ENCODE assay signal across 1 cellular context in the genomic region with DNA sequence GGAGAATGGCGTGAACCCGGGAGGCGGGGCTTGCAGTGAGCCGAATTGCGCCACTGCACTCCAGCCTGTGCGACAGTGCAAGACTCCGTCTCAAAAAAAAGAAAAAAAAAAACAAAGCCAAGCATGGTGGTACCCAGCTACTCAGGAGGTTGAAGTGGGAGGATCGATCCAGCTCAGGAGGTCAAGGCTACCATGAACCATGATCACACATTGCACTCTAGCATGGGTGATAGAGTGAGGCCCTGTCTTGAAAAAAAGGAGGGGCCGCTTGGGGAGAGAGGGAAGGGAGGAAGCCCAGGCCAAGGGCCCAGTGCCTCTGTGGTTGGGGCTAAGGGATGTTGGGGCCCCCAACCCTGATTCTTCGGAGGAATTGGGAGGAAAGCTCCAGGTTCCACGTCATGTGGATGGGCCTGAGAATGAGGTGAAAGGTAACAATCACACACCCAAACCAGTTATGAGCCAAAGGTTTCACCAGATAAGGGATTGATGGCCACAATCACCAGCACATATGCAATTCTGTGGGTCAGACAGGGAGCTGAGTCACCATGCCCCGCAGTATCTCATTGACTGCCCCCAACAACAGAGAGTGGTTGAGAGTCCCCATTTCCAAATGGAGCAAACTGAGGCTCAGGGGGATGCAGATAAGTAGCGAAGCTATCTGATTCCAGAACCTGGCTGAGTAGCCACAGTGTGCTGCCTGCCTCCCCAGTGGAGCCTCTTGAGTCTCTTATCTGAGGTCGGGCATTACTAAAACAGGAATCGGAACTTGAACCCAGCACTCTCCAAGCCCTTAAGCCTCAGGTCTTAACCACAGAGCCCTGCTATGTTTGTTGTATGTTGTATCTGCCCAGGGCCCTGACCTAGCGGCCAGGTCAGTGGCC.
TF ChIP-seq lines count a peak whose summit lies in the region.

No MANE protein-coding gene starts in this region.

TF ChIP-seq in HepG2, 621 proteins besides CTCF, POLR2A, EP300 and RAD21 (continued from another document and continues in another):
- TF ChIP-seq ZNF101 (CRISPR knock-in tag; IDR thresholded peaks at IDR 0.05; ENCODE audit: borderline replicate concordance, low read depth) (no peak), KDM3A (CRISPR knock-in tag; IDR thresholded peaks at IDR 0.05; ENCODE audit: low read depth) (no peak), CEBPZ (IDR thresholded peaks at IDR 0.05; ENCODE audit: low read length) (no peak), IRX3 (CRISPR knock-in tag; IDR thresholded peaks at IDR 0.05; ENCODE audit: borderline replicate concordance, low read depth) (no peak), RXRB (CRISPR knock-in tag; IDR thresholded peaks at IDR 0.05; ENCODE audit: borderline replicate concordance) (peak; percentile 77), ZNF644 (CRISPR knock-in tag; IDR thresholded peaks at IDR 0.05; ENCODE audit: low read depth) (0 out of 2 replicates have a peak, but pooled peaks have one; percentile 14), ZBTB42 (CRISPR knock-in tag; IDR thresholded peaks at IDR 0.05) (no peak), AHR (CRISPR knock-in tag; IDR thresholded peaks at IDR 0.05) (no peak), RNF219 (CRISPR knock-in tag; IDR thresholded peaks at IDR 0.05) (no peak), PRPF4 (IDR thresholded peaks at IDR 0.05; ENCODE audit: low read depth, low read length, poor library complexity, severe bottlenecking) (no peak), SATB2 (CRISPR knock-in tag; IDR thresholded peaks at IDR 0.05) (no peak), ZNF607 (CRISPR knock-in tag; IDR thresholded peaks at IDR 0.05; ENCODE audit: borderline replicate concordance) (no peak; the same call in 1 of the 2 replicates), ELF4 (CRISPR knock-in tag; IDR thresholded peaks at IDR 0.05; ENCODE audit: borderline replicate concordance) (no peak), FOXK2 (IDR thresholded peaks at IDR 0.05) (no peak), SP4 (CRISPR knock-in tag; IDR thresholded peaks at IDR 0.05) (no peak), CEBPG (CRISPR knock-in tag; IDR thresholded peaks at IDR 0.05) (peak; percentile 83), ZNF235 (CRISPR knock-in tag; IDR thresholded peaks at IDR 0.05; ENCODE audit: borderline replicate concordance) (no peak), ZNF160 (CRISPR knock-in tag; IDR thresholded peaks at IDR 0.05) (no peak), PPARG (CRISPR knock-in tag; conservative IDR thresholded peaks at IDR 0.05) (peak; percentile 89), TOE1 (CRISPR knock-in tag; IDR thresholded peaks at IDR 0.05) (no peak), ZNF616 (CRISPR knock-in tag; IDR thresholded peaks at IDR 0.05; ENCODE audit: low read depth) (no peak), ZBTB26 (CRISPR knock-in tag; IDR thresholded peaks at IDR 0.05; ENCODE audit: borderline replicate concordance) (no peak), ZBTB21 (CRISPR knock-in tag; IDR thresholded peaks at IDR 0.05) (no peak), CCAR2 (optimal IDR thresholded peaks at IDR 0.05; ENCODE audit: low read depth, low read length) (no peak), JUND (CRISPR knock-in tag; IDR thresholded peaks at IDR 0.05) (no peak), LBX2 (CRISPR knock-in tag; IDR thresholded peaks at IDR 0.05; ENCODE audit: borderline replicate concordance) (no peak), FOXP1 (IDR thresholded peaks at IDR 0.05) (no peak), FOXP1 (CRISPR knock-in tag; IDR thresholded peaks at IDR 0.05) (no peak), GABPA (IDR thresholded peaks at IDR 0.05; ENCODE audit: low read depth, low read length) (no peak), GABPA (CRISPR knock-in tag; IDR thresholded peaks at IDR 0.05; ENCODE audit: low read depth) (no peak), FOXC1 (CRISPR knock-in tag; IDR thresholded peaks at IDR 0.05; ENCODE audit: borderline replicate concordance) (no peak), PHF5A (CRISPR knock-in tag; IDR thresholded peaks at IDR 0.05; ENCODE audit: low read depth, unreplicated experiment) (no peak), RXRA (CRISPR knock-in tag; IDR thresholded peaks at IDR 0.05) (peak; percentile 59; the same call in 1 of the 2 replicates), ARNTL (CRISPR knock-in tag; IDR thresholded peaks at IDR 0.05) (no peak), ZNF382 (CRISPR knock-in tag; IDR thresholded peaks at IDR 0.05; ENCODE audit: borderline replicate concordance) (no peak), SMAD1 (CRISPR knock-in tag; IDR thresholded peaks at IDR 0.05; ENCODE audit: borderline replicate concordance, low read depth) (no peak), GTF3A (CRISPR knock-in tag; conservative IDR thresholded peaks at IDR 0.05) (no peak), ZFP36 (IDR thresholded peaks at IDR 0.05; ENCODE audit: borderline replicate concordance, low read depth, low read length, partially characterized antibody) (no peak), KDM1A (CRISPR knock-in tag; IDR thresholded peaks at IDR 0.05) (no peak), ZNF296 (CRISPR knock-in tag; conservative IDR thresholded peaks at IDR 0.05) (no peak), ZNF713 (CRISPR knock-in tag; IDR thresholded peaks at IDR 0.05) (no peak), ZNF317 (CRISPR knock-in tag; IDR thresholded peaks at IDR 0.05) (no peak), ZNF329 (CRISPR knock-in tag; IDR thresholded peaks at IDR 0.05; ENCODE audit: low read depth) (no peak), CREM (IDR thresholded peaks at IDR 0.05) (no peak; the same call in 1 of the 2 replicates), CREM (CRISPR knock-in tag; IDR thresholded peaks at IDR 0.05) (no peak), ZNF670 (CRISPR knock-in tag; IDR thresholded peaks at IDR 0.05; ENCODE audit: borderline replicate concordance) (no peak), ZNF609 (CRISPR knock-in tag; IDR thresholded peaks at IDR 0.05; ENCODE audit: borderline replicate concordance) (no peak), U2AF1 (optimal IDR thresholded peaks at IDR 0.05; ENCODE audit: low read depth, low read length) (no peak), ARID2 (CRISPR knock-in tag; IDR thresholded peaks at IDR 0.05; ENCODE audit: borderline replicate concordance) (no peak), DDIT3 (CRISPR knock-in tag; IDR thresholded peaks at IDR 0.05) (no peak), RNF2 (conservative IDR thresholded peaks at IDR 0.05; ENCODE audit: low read depth) (no peak), STAG1 (CRISPR knock-in tag; IDR thresholded peaks at IDR 0.05) (no peak), RARA (CRISPR knock-in tag; IDR thresholded peaks at IDR 0.05) (peak; percentile 77), RAD51 (IDR thresholded peaks at IDR 0.05; ENCODE audit: borderline replicate concordance) (no peak)
- TF ChIP-seq, protein P1, sequence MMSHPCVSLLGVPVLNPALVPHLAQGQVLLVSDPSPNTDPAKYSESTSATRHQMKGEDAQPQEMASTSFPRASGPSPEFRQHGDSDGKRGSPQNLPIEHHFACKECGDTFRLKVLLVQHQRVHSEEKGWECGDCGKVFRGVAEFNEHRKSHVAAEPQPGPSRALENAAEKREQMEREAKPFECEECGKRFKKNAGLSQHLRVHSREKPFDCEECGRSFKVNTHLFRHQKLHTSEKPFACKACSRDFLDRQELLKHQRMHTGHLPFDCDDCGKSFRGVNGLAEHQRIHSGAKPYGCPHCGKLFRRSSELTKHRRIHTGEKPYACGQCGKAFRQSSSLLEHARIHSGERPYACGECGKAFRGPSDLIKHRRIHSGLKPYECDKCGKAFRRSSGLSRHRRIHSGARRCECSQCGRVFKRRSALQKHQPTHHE (CRISPR knock-in tag; IDR thresholded peaks at IDR 0.05; ENCODE audit: borderline replicate concordance) = no peak
- TF ChIP-seq, protein P2, sequence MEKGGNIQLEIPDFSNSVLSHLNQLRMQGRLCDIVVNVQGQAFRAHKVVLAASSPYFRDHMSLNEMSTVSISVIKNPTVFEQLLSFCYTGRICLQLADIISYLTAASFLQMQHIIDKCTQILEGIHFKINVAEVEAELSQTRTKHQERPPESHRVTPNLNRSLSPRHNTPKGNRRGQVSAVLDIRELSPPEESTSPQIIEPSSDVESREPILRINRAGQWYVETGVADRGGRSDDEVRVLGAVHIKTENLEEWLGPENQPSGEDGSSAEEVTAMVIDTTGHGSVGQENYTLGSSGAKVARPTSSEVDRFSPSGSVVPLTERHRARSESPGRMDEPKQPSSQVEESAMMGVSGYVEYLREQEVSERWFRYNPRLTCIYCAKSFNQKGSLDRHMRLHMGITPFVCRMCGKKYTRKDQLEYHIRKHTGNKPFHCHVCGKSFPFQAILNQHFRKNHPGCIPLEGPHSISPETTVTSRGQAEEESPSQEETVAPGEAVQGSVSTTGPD (CRISPR knock-in tag; IDR thresholded peaks at IDR 0.05) = no peak
